ENCODE assay signal across 10 cellular contexts in genomic region chr11:121465709-121466062, GRCh38. TPM values are rescaled to one million over a fixed set of nuclear protein-coding genes. Genes with fewer than 3 reads are reported as not detected.
DNase-seq lines count a peak whose midpoint lies in the region; ATAC-seq, FAIRE-seq and TF ChIP-seq lines count a peak whose summit lies in the region.
"Had no signal": no experiment of that assay in that cellular context is flagged by ENCODE, and none has a peak within 500 bp of the region (broad histone marks: within the 10 kb centered on the region; RNA-seq: fewer than 3 reads in every experiment).

No MANE protein-coding gene starts in this region.

- H3K9me2 ChIP-seq in SK-N-SH, result no peaks in the 10 kb centered on the region

- H3K4me3 ChIP-seq in SK-N-SH (ENCODE audit: low read depth in 2 of 2, low read length in 1 of 2) (no peak overlapping the region), kidney (ENCODE audit: low read length in 2 of 2) (no peak overlapping the region), suprapubic skin (no peak overlapping the region)

- no peak overlapping the region for H3K9ac ChIP-seq in SK-N-SH
- H3K9ac ChIP-seq in kidney (ENCODE audit: low read length in 2 of 2), result no peak overlapping the region

- 62% methylated on average over 7 of the region's 8 CpGs for WGBS in SK-N-SH (ENCODE audit: low lambda C conversion rate)
- WGBS in suprapubic skin, result 53% methylated on average over 8 of the region's 8 CpGs

- CTCF ChIA-PET in SK-N-SH (lab: Yijun Ruan, JAX), result interaction anchor here (0.8 kb wide), 1 partner anchor 29 kb away, joined by 3 read pairs; no protein-coding TSS in a partner anchor

- FAIRE-seq in kidney (lab: Jason Lieb, UNC), result no peak
- FAIRE-seq: A204.1 had no signal

- peaks cover 32 to 35% of the 10 kb centered on the region in 2 experiments for H3K4me1 ChIP-seq in SK-N-SH (ENCODE audit: control insufficient read depth in 1 of 2, insufficient read depth in 2 of 2, low read depth in 1 of 2, low read length in 1 of 2)
- peaks cover 14 to 19% of the 10 kb centered on the region in 2 donors for H3K4me1 ChIP-seq in kidney (ENCODE audit: control insufficient read depth in 1 of 2, insufficient read depth in 1 of 2, low read depth in 1 of 2, low read length in 2 of 2)
- H3K4me1 ChIP-seq in suprapubic skin, result peaks cover 43% of the 10 kb centered on the region

- TF ChIP-seq RAD21 in SK-N-SH (IDR thresholded peaks at IDR 0.05; ENCODE audit: low read length), result no peak

- no peaks in the 10 kb centered on the region for H4K20me1 ChIP-seq in SK-N-SH (ENCODE audit: insufficient read depth)

- POLR2A ChIA-PET in SK-N-SH (lab: Yijun Ruan, JAX), result no interaction called here

- peaks cover 19% of the 10 kb centered on the region for H3F3A ChIP-seq in SK-N-SH (replicated peaks; ENCODE audit: insufficient read depth)

- TF ChIP-seq CTCF in SK-N-SH (IDR thresholded peaks at IDR 0.05) (no peak), kidney (IDR thresholded peaks at IDR 0.05; ENCODE audit: borderline replicate concordance, extremely low read depth, insufficient read depth) (no peak), suprapubic skin (IDR thresholded peaks at IDR 0.05) (no peak)

- no peaks in the 10 kb centered on the region for H3K36me3 ChIP-seq in SK-N-SH (replicated peaks in 1 of 2; ENCODE audit: control insufficient read depth in 1 of 2, insufficient read depth in 2 of 2, low read length in 1 of 2)
- no peaks in the 10 kb centered on the region for H3K36me3 ChIP-seq in kidney (ENCODE audit: control insufficient read depth in 1 of 2, insufficient read depth in 2 of 2, low read length in 2 of 2)
- H3K36me3 ChIP-seq in suprapubic skin, result no peaks in the 10 kb centered on the region

- peaks cover 8 to 16% of the 10 kb centered on the region in 2 donors for H3K36me3 Mint-ChIP-seq in activated naive CD4-positive, alpha-beta T cell treated with anti-CD3 and anti-CD28 coated beads, Interleukin-2, amount 50 U/mL, for 72 hours

- H3K27me3 ChIP-seq in SK-N-SH (ENCODE audit: insufficient read depth) (no peaks in the 10 kb centered on the region), suprapubic skin (no peaks in the 10 kb centered on the region)

- ATAC-seq in SK-N-SH treated with all-trans-retinoic acid at 6 μM for 48 hours (no peak), HG02588 (IDR thresholded peaks at IDR 0.05; ENCODE audit: unreplicated experiment) (no peak)
- no peak for ATAC-seq in activated naive CD4-positive, alpha-beta T cell treated with anti-CD3 and anti-CD28 coated beads, Interleukin-2, amount 50 U/mL, for 72 hours

- peak overlapping the region in 1 of 2 experiments; percentile 72; a peak in 2 of 4 replicates for H3K27ac ChIP-seq in SK-N-SH (ENCODE audit: low read depth in 2 of 2, low read length in 1 of 2)
- peak overlapping the region; percentile 56 to 71 for H3K27ac ChIP-seq in kidney (ENCODE audit: low read depth in 2 of 2, low read length in 2 of 2)
- H3K27ac ChIP-seq in suprapubic skin, result peak overlapping the region; percentile 76

- peak overlapping the region; percentile 63; the same call in 1 of the 2 replicates for H3K4me2 ChIP-seq in SK-N-SH

- H2AFZ ChIP-seq in SK-N-SH (ENCODE audit: low read depth), result no peak overlapping the region

- H3K9me3 Mint-ChIP-seq in activated naive CD4-positive, alpha-beta T cell treated with anti-CD3 and anti-CD28 coated beads, Interleukin-2, amount 50 U/mL, for 72 hours, result peaks cover 0 to 4% of the 10 kb centered on the region in 2 donors

- intact Hi-C loops in kidney (cut with DNase I), result no loop called here

- TF ChIP-seq EP300 in SK-N-SH (IDR thresholded peaks at IDR 0.05; ENCODE audit: borderline replicate concordance in 1 of 2, low read depth in 1 of 2, low read length in 1 of 2) (no peak), suprapubic skin (IDR thresholded peaks at IDR 0.05) (no peak)

- DNase-seq in SK-N-SH (no peak), kidney (no peak), suprapubic skin (ENCODE audit: low spot score in 2 of 2) (no peak), NCI-H1048 (lab: John Stamatoyannopoulos, UW) (no peak), DMS79 treated with DMSO at 0.1 percent for 48 hours (lab: John Stamatoyannopoulos, UW) (no peak)
- no peak for DNase-seq in activated naive CD4-positive, alpha-beta T cell treated with anti-CD3 and anti-CD28 coated beads, Interleukin-2, amount 50 U/mL, for 72 hours (ENCODE audit: low spot score in 2 of 2)
- DNase-seq: HCEC 1CT had no signal

- no peak for TF ChIP-seq POLR2A in suprapubic skin (IDR thresholded peaks at IDR 0.05)

- H3K79me2 ChIP-seq in SK-N-SH (ENCODE audit: insufficient read depth), result no peaks in the 10 kb centered on the region

- peak overlapping the region; percentile 97 to 98 for H3K27ac Mint-ChIP-seq in activated naive CD4-positive, alpha-beta T cell treated with anti-CD3 and anti-CD28 coated beads, Interleukin-2, amount 50 U/mL, for 72 hours

- H3K9me3 ChIP-seq in SK-N-SH (no peaks in the 10 kb centered on the region), kidney (ENCODE audit: control insufficient read depth in 1 of 2, low read length in 2 of 2) (no peaks in the 10 kb centered on the region), suprapubic skin (no peaks in the 10 kb centered on the region)

TF ChIP-seq in SK-N-SH, 30 proteins besides CTCF, POLR2A, EP300 and RAD21:
- TF ChIP-seq POLR2AphosphoS5 (IDR thresholded peaks at IDR 0.05; ENCODE audit: low read depth, low read length) (no peak), RFX5 (IDR thresholded peaks at IDR 0.05; ENCODE audit: low read length) (no peak), NRF1 (IDR thresholded peaks at IDR 0.05; ENCODE audit: low read depth, low read length) (no peak), FOXJ3 (CRISPR knock-in tag; IDR thresholded peaks at IDR 0.05) (no peak), RXRA (IDR thresholded peaks at IDR 0.05; ENCODE audit: borderline replicate concordance, low read depth) (no peak)

TF ChIP-seq in SK-N-SH treated with all-trans-retinoic acid at 6 μM for 48 hours, 23 proteins besides CTCF, POLR2A, EP300 and RAD21:
- no peak for TF ChIP-seq ZNF8 (CRISPR knock-in tag; IDR thresholded peaks at IDR 0.05)
- no peak for TF ChIP-seq ARNTL (CRISPR knock-in tag; IDR thresholded peaks at IDR 0.05; ENCODE audit: borderline replicate concordance, low read depth)
- no peak for TF ChIP-seq ZFP3 (CRISPR knock-in tag; IDR thresholded peaks at IDR 0.05)
- TF ChIP-seq ESRRG (CRISPR knock-in tag; IDR thresholded peaks at IDR 0.05), result no peak
- no peak for TF ChIP-seq TOX (CRISPR knock-in tag; IDR thresholded peaks at IDR 0.05; ENCODE audit: borderline replicate concordance)
- no peak for TF ChIP-seq POU6F1 (CRISPR knock-in tag; IDR thresholded peaks at IDR 0.05; ENCODE audit: borderline replicate concordance, low read depth)

RNA-seq across cellular contexts. Expression of gene SORL1, which starts 13.6 kb away (rescaled TPM):
- polyA plus RNA-seq in SK-N-SH (2012; rRNA removed), result 6.1 and 7.1 TPM in 2 replicates
- 4.6 and 5.6 TPM in 2 replicates for polyA plus RNA-seq in SK-N-SH (2012; cell fraction: cytosol; rRNA removed)
- polyA plus RNA-seq in SK-N-SH (2012; cell fraction: nucleus; rRNA removed), result 8.0 and 12.2 TPM in 2 replicates
- 100 to 1,000 TPM in 1 of 2 donors, 10 to 100 TPM in 1; 90.4 to 139 TPM for total RNA-seq in activated naive CD4-positive, alpha-beta T cell treated with anti-CD3 and anti-CD28 coated beads, Interleukin-2, amount 50 U/mL, for 72 hours
- 74.2 TPM for total RNA-seq in kidney
- polyA plus RNA-seq in kidney (ENCODE audit: insufficient read depth, low read depth, low replicate concordance), result 15.2 TPM
- total RNA-seq in suprapubic skin, result 10 to 100 TPM; 12.1 to 42.8 (median 21.0) TPM
